Comparison of ENCODE assay signal across 8 cellular contexts in genomic region chr2:32061973-32062861, GRCh38. TPM values are rescaled to one million over a fixed set of nuclear protein-coding genes. Genes with fewer than 3 reads are reported as not detected.
DNase-seq lines count a peak whose midpoint lies in the region; ATAC-seq and TF ChIP-seq lines count a peak whose summit lies in the region.

No MANE protein-coding gene starts in this region.

- H3K27me3 ChIP-seq in osteoblast (ENCODE audit: insufficient read depth, low read length) = no peaks in the 10 kb centered on the region

- H3K79me2 ChIP-seq in osteoblast (ENCODE audit: insufficient read depth, low read length) = peaks cover 14% of the 10 kb centered on the region

- peak overlapping the region; percentile 64 for H3K27ac Mint-ChIP-seq in activated CD4-positive, alpha-beta T cell treated with anti-CD3 and anti-CD28 coated beads for 36 hours
- H3K27ac Mint-ChIP-seq in activated CD8-positive, alpha-beta T cell treated with anti-CD3 and anti-CD28 coated beads, Interleukin-2, amount 10 ng/mL, durations not matched to agents 7 days and 5 days = no peak overlapping the region
- peak overlapping the region; percentile 94 for H3K27ac Mint-ChIP-seq in glutamatergic neuron (ENCODE audit: unreplicated experiment)

- peak overlapping the region; percentile 97 for H3K4me3 Mint-ChIP-seq in activated CD4-positive, alpha-beta T cell treated with anti-CD3 and anti-CD28 coated beads for 36 hours
- peak overlapping the region; percentile 93 for H3K4me3 Mint-ChIP-seq in activated CD8-positive, alpha-beta T cell treated with anti-CD3 and anti-CD28 coated beads, Interleukin-2, amount 10 ng/mL, durations not matched to agents 7 days and 5 days
- peak overlapping the region; percentile 87 for H3K4me3 Mint-ChIP-seq in glutamatergic neuron (ENCODE audit: unreplicated experiment)

- no peaks in the 10 kb centered on the region for H3K27me3 Mint-ChIP-seq in activated CD4-positive, alpha-beta T cell treated with anti-CD3 and anti-CD28 coated beads for 36 hours
- H3K27me3 Mint-ChIP-seq in activated CD8-positive, alpha-beta T cell treated with anti-CD3 and anti-CD28 coated beads, Interleukin-2, amount 10 ng/mL, durations not matched to agents 7 days and 5 days (ENCODE audit: low read depth) = peaks cover 2% of the 10 kb centered on the region
- H3K27me3 Mint-ChIP-seq in glutamatergic neuron (ENCODE audit: unreplicated experiment) = peaks cover 2% of the 10 kb centered on the region

- peak overlapping the region; percentile 99 for H2AFZ ChIP-seq in osteoblast (ENCODE audit: low read length)

- H3K9me3 Mint-ChIP-seq in activated CD4-positive, alpha-beta T cell treated with anti-CD3 and anti-CD28 coated beads for 36 hours (ENCODE audit: low read depth) = no peaks in the 10 kb centered on the region
- H3K9me3 Mint-ChIP-seq in activated CD8-positive, alpha-beta T cell treated with anti-CD3 and anti-CD28 coated beads, Interleukin-2, amount 10 ng/mL, durations not matched to agents 7 days and 5 days (ENCODE audit: insufficient read depth) = no peaks in the 10 kb centered on the region
- H3K9me3 Mint-ChIP-seq in glutamatergic neuron (ENCODE audit: unreplicated experiment) = peaks cover 12% of the 10 kb centered on the region

- CTCF ChIA-PET in activated CD4-positive, alpha-beta T cell treated with anti-CD3 and anti-CD28 coated beads for 36 hours (lab: Charles Lee) = interaction anchor here (0.6 to 4.0 kb wide), 4 partner anchors 9 to 65 kb away, joined by 3 to 16 read pairs (median 3); partner anchors contain the start of gene DPY30
- CTCF ChIA-PET in activated CD8-positive, alpha-beta T cell treated with anti-CD3 and anti-CD28 coated beads, Interleukin-2, amount 10 ng/mL, durations not matched to agents 7 days and 5 days (lab: Charles Lee) = interaction anchor here (1.4 to 3.2 kb wide), 2 partner anchors 22 to 54 kb away, joined by 4 to 20 read pairs; partner anchors contain the start of gene DPY30

- peak; percentile 24 for DNase-seq in activated CD4-positive, alpha-beta T cell treated with anti-CD3 and anti-CD28 coated beads for 36 hours
- no peak for DNase-seq in activated CD4-positive, alpha-beta T cell treated with anti-CD3 and anti-CD28 coated beads for 4 hours
- DNase-seq in NCI-H146 treated with DMSO at 0.1 percent for 48 hours (lab: John Stamatoyannopoulos, UW; ENCODE audit: unreplicated experiment) (peak; percentile 35), glutamatergic neuron (peak; percentile 23), osteoblast (ENCODE audit: insufficient read length, low spot score, missing footprints) (peak; percentile 71)
- peak; percentile 25 for DNase-seq in activated CD8-positive, alpha-beta T cell treated with anti-CD3 and anti-CD28 coated beads, Interleukin-2, amount 10 ng/mL, durations not matched to agents 7 days and 5 days

- no peaks in the 10 kb centered on the region for H3K9me3 ChIP-seq in osteoblast (ENCODE audit: low read depth, low read length)

- TF ChIP-seq CTCF in glutamatergic neuron (IDR thresholded peaks at IDR 0.05; ENCODE audit: partially characterized antibody, unreplicated experiment) (no peak), osteoblast (IDR thresholded peaks at IDR 0.05; ENCODE audit: extremely low read depth, low read depth, low read length) (no peak)

- H3K27ac ChIP-seq in osteoblast (ENCODE audit: low read depth, low read length) = peak overlapping the region; percentile 29

- H3K36me3 Mint-ChIP-seq in activated CD4-positive, alpha-beta T cell treated with anti-CD3 and anti-CD28 coated beads for 36 hours (ENCODE audit: low read depth) = peaks cover 4% of the 10 kb centered on the region
- H3K36me3 Mint-ChIP-seq in activated CD8-positive, alpha-beta T cell treated with anti-CD3 and anti-CD28 coated beads, Interleukin-2, amount 10 ng/mL, durations not matched to agents 7 days and 5 days (ENCODE audit: low read depth) = peaks cover 5% of the 10 kb centered on the region
- no peaks in the 10 kb centered on the region for H3K36me3 Mint-ChIP-seq in glutamatergic neuron (ENCODE audit: unreplicated experiment)

- no peaks in the 10 kb centered on the region for H4K20me1 ChIP-seq in osteoblast (ENCODE audit: insufficient read depth, low read length)

- H3K4me1 ChIP-seq in osteoblast (ENCODE audit: insufficient read depth, low read length) = peaks cover 11% of the 10 kb centered on the region

- peak overlapping the region; percentile 85 for H3K4me2 ChIP-seq in osteoblast (ENCODE audit: insufficient read depth, low read length)

- no peaks in the 10 kb centered on the region for H3K36me3 ChIP-seq in osteoblast (ENCODE audit: insufficient read depth, low read length)

- H3K4me1 Mint-ChIP-seq in activated CD4-positive, alpha-beta T cell treated with anti-CD3 and anti-CD28 coated beads for 36 hours = peaks cover 19% of the 10 kb centered on the region
- peaks cover 22% of the 10 kb centered on the region for H3K4me1 Mint-ChIP-seq in activated CD8-positive, alpha-beta T cell treated with anti-CD3 and anti-CD28 coated beads, Interleukin-2, amount 10 ng/mL, durations not matched to agents 7 days and 5 days (ENCODE audit: low read depth)
- H3K4me1 Mint-ChIP-seq in glutamatergic neuron (ENCODE audit: low read depth, unreplicated experiment) = peaks cover 6% of the 10 kb centered on the region

- ATAC-seq in activated CD4-positive, alpha-beta T cell treated with anti-CD3 and anti-CD28 coated beads for 36 hours = no peak
- ATAC-seq in activated CD8-positive, alpha-beta T cell treated with anti-CD3 and anti-CD28 coated beads, Interleukin-2, amount 10 ng/mL, durations not matched to agents 7 days and 5 days = no peak
- no peak for ATAC-seq in HG03039 (IDR thresholded peaks at IDR 0.05; ENCODE audit: unreplicated experiment)
- no peak for ATAC-seq in HG02852 (IDR thresholded peaks at IDR 0.05; ENCODE audit: unreplicated experiment)

- POLR2A ChIA-PET in activated CD4-positive, alpha-beta T cell treated with anti-CD3 and anti-CD28 coated beads for 36 hours (lab: Charles Lee) = interaction anchor here (0.6 to 2.7 kb wide), 4 partner anchors 11 to 103 kb away, joined by 3 to 22 read pairs (median 5); partner anchors contain the start of genes DPY30 and SLC30A6
- POLR2A ChIA-PET in activated CD8-positive, alpha-beta T cell treated with anti-CD3 and anti-CD28 coated beads, Interleukin-2, amount 10 ng/mL, durations not matched to agents 7 days and 5 days (lab: Charles Lee) = interaction anchor here (0.9 to 5.0 kb wide), 3 partner anchors 23 to 103 kb away, joined by 3 to 49 read pairs (median 3); partner anchors contain the start of genes DPY30, MEMO1 and SLC30A6

- intact Hi-C loops in activated CD4-positive, alpha-beta T cell treated with anti-CD3 and anti-CD28 coated beads for 36 hours (cut with DNase I, micrococcal nuclease) = loop anchor here (2.0 to 5.0 kb wide), 2 partner anchors 103 to 1415 kb away; partner anchors contain the start of genes RASGRP3 (in 1 of the 2) and SLC30A6 (in 1 of the 2)

- H3K4me3 ChIP-seq in osteoblast (ENCODE audit: insufficient read depth, low read length) = peak overlapping the region; percentile 87

RNA-seq across cellular contexts. Expression of gene SPAST, which starts 1.1 kb away (rescaled TPM):
- 10 to 100 TPM; 16.8 to 19.5 TPM for total RNA-seq in activated CD4-positive, alpha-beta T cell treated with anti-CD3 and anti-CD28 coated beads for 36 hours
- total RNA-seq in activated CD8-positive, alpha-beta T cell treated with anti-CD3 and anti-CD28 coated beads, Interleukin-2, amount 10 ng/mL, durations not matched to agents 7 days and 5 days = 10 to 100 TPM; 18.6 to 19.0 TPM
- total RNA-seq in glutamatergic neuron (ENCODE audit: unreplicated experiment) = 44.5 TPM
- total RNA-seq in osteoblast = 31.5 and 34.2 TPM in 2 replicates

RNA-seq across cellular contexts. Expression of gene DPY30, which starts 22.6 kb away (rescaled TPM):
- total RNA-seq in activated CD4-positive, alpha-beta T cell treated with anti-CD3 and anti-CD28 coated beads for 36 hours = 10 to 100 TPM; 74.2 to 78.6 TPM
- total RNA-seq in activated CD8-positive, alpha-beta T cell treated with anti-CD3 and anti-CD28 coated beads, Interleukin-2, amount 10 ng/mL, durations not matched to agents 7 days and 5 days = 10 to 100 TPM; 70.0 to 71.3 TPM
- total RNA-seq in glutamatergic neuron (ENCODE audit: unreplicated experiment) (67.5 TPM), osteoblast (30.4 and 41.3 TPM in 2 replicates)

RNA-seq across cellular contexts. Expression of gene MEMO1, which starts 51.4 kb away (rescaled TPM):
- total RNA-seq in activated CD4-positive, alpha-beta T cell treated with anti-CD3 and anti-CD28 coated beads for 36 hours = 10 to 100 TPM; 49.8 to 53.5 TPM
- 10 to 100 TPM; 50.5 to 51.5 TPM for total RNA-seq in activated CD8-positive, alpha-beta T cell treated with anti-CD3 and anti-CD28 coated beads, Interleukin-2, amount 10 ng/mL, durations not matched to agents 7 days and 5 days
- total RNA-seq in glutamatergic neuron (ENCODE audit: unreplicated experiment) = 48.8 TPM
- total RNA-seq in osteoblast = 35.1 and 37.6 TPM in 2 replicates

Comparison
In these comparisons a context has a peak if more than half of its experiments do, and no peak if none do; other contexts are left out.
1. DNase-seq: peak in activated CD4-positive, alpha-beta T cell treated with anti-CD3 and anti-CD28 coated beads for 36 hours (single experiment), NCI-H146 treated with DMSO at 0.1 percent for 48 hours (single experiment), activated CD8-positive, alpha-beta T cell treated with anti-CD3 and anti-CD28 coated beads, Interleukin-2, amount 10 ng/mL, durations not matched to agents 7 days and 5 days (single experiment), glutamatergic neuron (single experiment) and osteoblast (single experiment); none in activated CD4-positive, alpha-beta T cell treated with anti-CD3 and anti-CD28 coated beads for 4 hours (0 of 2).
2. Peak in every context shown above with its lines, with median percentiles within 50 percentile points of each other: H3K4me3 Mint-ChIP-seq.